In the genomic region with DNA sequence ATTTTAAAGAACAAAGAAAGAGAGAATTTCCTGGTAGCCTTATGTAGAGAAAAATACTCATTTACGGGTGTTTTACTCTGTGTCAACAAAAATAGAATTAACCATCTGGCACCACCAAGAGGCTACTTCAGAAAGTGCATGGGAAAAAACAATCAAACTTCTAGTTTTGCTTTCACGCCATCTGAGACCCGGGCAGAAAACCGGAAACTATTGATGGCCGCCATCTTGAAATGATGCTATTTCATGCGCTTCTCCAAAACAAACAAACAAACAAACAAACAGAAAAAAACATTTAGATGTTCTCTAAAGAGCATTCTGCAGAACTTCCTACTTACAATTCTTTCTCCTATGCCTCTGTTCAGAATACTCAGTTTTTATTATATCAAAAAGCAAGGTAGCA, we compare ENCODE assay signal across 8 cellular contexts. TPM values are rescaled to one million over a fixed set of nuclear protein-coding genes. Genes with fewer than 3 reads are reported as not detected.
DNase-seq lines count a peak whose midpoint lies in the region; ATAC-seq, FAIRE-seq and TF ChIP-seq lines count a peak whose summit lies in the region.

No MANE protein-coding gene starts in this region.

- H3K36me3 ChIP-seq in HAP-1 (replicated peaks) (no peaks in the 10 kb centered on the region), adrenal gland (replicated peaks in 1 of 2) (no peaks in the 10 kb centered on the region), iPS DF 6.9 (ENCODE audit: control insufficient read depth, insufficient read depth, low read length) (no peaks in the 10 kb centered on the region)

- WGBS in adrenal gland, 4 donors: 10 to 13% (median 12%) methylated on average over 6 of the region's 6 CpGs
- no CpG with 5 or more reads among the region's 6 CpGs for WGBS in iPS DF 6.9 (ENCODE audit: insufficient coverage, insufficient read length)

- in situ Hi-C loops in HAP-1 (cut with MboI; ENCODE audit: low sequenced_read_pairs): no loop called here

- TF ChIP-seq CTCF in adrenal gland (IDR thresholded peaks at IDR 0.05): peak; percentile 31 to 69 (median 56)

- TF ChIP-seq POLR2A in adrenal gland (IDR thresholded peaks at IDR 0.05): no peak

- intact Hi-C loops in adrenal gland (cut with DNase I): no loop called here
- intact Hi-C loops in sciatic nerve (cut with DNase I): no loop called here

- peaks cover 4% of the 10 kb centered on the region; the same call in 1 of the 2 replicates for H3K27me3 ChIP-seq in HAP-1 (ENCODE audit: low read depth)
- no peaks in the 10 kb centered on the region for H3K27me3 ChIP-seq in adrenal gland
- no peaks in the 10 kb centered on the region for H3K27me3 ChIP-seq in iPS DF 6.9 (ENCODE audit: control insufficient read depth, insufficient read depth, low read length)

- ATAC-seq in sciatic nerve: no peak

- no peak overlapping the region for H3K4me3 ChIP-seq in HAP-1
- peak overlapping the region in 1 of 4 donors; percentile 12 for H3K4me3 ChIP-seq in adrenal gland
- no peak overlapping the region for H3K4me3 ChIP-seq in iPS DF 6.9 (ENCODE audit: low read length)

- DNase-seq in NCI-H510A treated with DMSO at 0.1 percent for 48 hours (lab: John Stamatoyannopoulos, UW): peak; percentile 26
- no peak for DNase-seq in NCI-H510A (lab: John Stamatoyannopoulos, UW)
- DNase-seq in HAP-1 (ENCODE audit: low spot score in 2 of 2): peak; percentile 32 to 42
- peak; percentile 55 for DNase-seq in NCI-H1092 (lab: John Stamatoyannopoulos, UW)
- DNase-seq in adrenal gland: peak; percentile 16 to 65 (median 19)
- DNase-seq in iPS DF 6.9 (ENCODE audit: low read depth, low spot score): peak; percentile 45
- DNase-seq in urothelium cell line (ENCODE audit: low spot score): peak; percentile 60
- no peak for DNase-seq in sciatic nerve (ENCODE audit: low spot score)

- H3K4me1 ChIP-seq in HAP-1 (no peaks in the 10 kb centered on the region), adrenal gland (replicated peaks in 1 of 2) (no peaks in the 10 kb centered on the region), iPS DF 6.9 (ENCODE audit: control insufficient read depth, insufficient read depth, low read length) (no peaks in the 10 kb centered on the region)

- H3K27ac ChIP-seq in adrenal gland: no peak overlapping the region
- no peak overlapping the region for H3K27ac ChIP-seq in iPS DF 6.9 (ENCODE audit: low read length)

- H3K9me3 ChIP-seq in HAP-1: no peaks in the 10 kb centered on the region
- no peaks in the 10 kb centered on the region for H3K9me3 ChIP-seq in adrenal gland (replicated peaks in 1 of 3)
- H3K9me3 ChIP-seq in iPS DF 6.9 (ENCODE audit: control insufficient read depth, insufficient read depth, low read length): no peaks in the 10 kb centered on the region

- FAIRE-seq in urothelium cell line (lab: Jason Lieb, UNC): no peak

RNA-seq across cellular contexts. Expression of gene SYNPR, which starts 49.4 kb away (rescaled TPM):
- total RNA-seq in adrenal gland: 1 to 10 TPM in 1 of 8 donors, under 1 TPM in 1, not detected in 6; 0.25 to 1.4 TPM
- under 1 TPM in 2 of 3 donors, not detected in 1; 0.03 to 0.22 TPM for polyA plus RNA-seq in adrenal gland
- total RNA-seq in sciatic nerve: not detected

Comparison
In these comparisons a context has a peak if more than half of its experiments do, and no peak if none do; other contexts are left out.
1. DNase-seq: peak in NCI-H510A treated with DMSO at 0.1 percent for 48 hours (single experiment), HAP-1 (2 of 2), NCI-H1092 (single experiment), adrenal gland (7 of 7), iPS DF 6.9 (single experiment) and urothelium cell line (single experiment); none in NCI-H510A (single experiment) and sciatic nerve (single experiment).